Comparison of ENCODE assay signal across 8 cellular contexts in genomic region chr13:31043891-31044657, GRCh38.
DNase-seq lines count a peak whose midpoint lies in the region; TF ChIP-seq lines count a peak whose summit lies in the region.

No MANE protein-coding gene starts in this region.

- H3K9me3 ChIP-seq in SU-DHL-6 (ENCODE audit: insufficient read depth, low read length) = no peaks in the 10 kb centered on the region
- no peaks in the 10 kb centered on the region for H3K9me3 ChIP-seq in prostate gland
- H3K9me3 ChIP-seq in vagina = no peaks in the 10 kb centered on the region

- TF ChIP-seq CTCF in GM12872 (IDR thresholded peaks at IDR 0.05; ENCODE audit: insufficient read depth, low read depth, low read length) (peak; percentile 96), HFFc6 (IDR thresholded peaks at IDR 0.05) (peak; percentile 97), SU-DHL-6 (IDR thresholded peaks at IDR 0.05; ENCODE audit: insufficient read depth, low read length, poor library complexity, severe bottlenecking) (peak; percentile 81), prostate gland (IDR thresholded peaks at IDR 0.05) (peak; percentile 82 to 89 (median 88)), vagina (IDR thresholded peaks at IDR 0.05) (peak; percentile 76 to 90 (median 87))

- no peaks in the 10 kb centered on the region for H4K20me1 ChIP-seq in SU-DHL-6 (ENCODE audit: low read depth, low read length)

- H3K9me2 ChIP-seq in SU-DHL-6 (replicated peaks; ENCODE audit: insufficient read depth, low read length) = no peaks in the 10 kb centered on the region

- H3K4me1 Mint-ChIP-seq in HFFc6 (ENCODE audit: low read depth) = peaks cover 6% of the 10 kb centered on the region
- peaks cover 46% of the 10 kb centered on the region for H3K4me1 Mint-ChIP-seq in activated naive CD4-positive, alpha-beta T cell treated with anti-CD3 and anti-CD28 coated beads, Interleukin-2, amount 50 U/mL, for 24 hours

- no peak overlapping the region for H3K4me2 ChIP-seq in SU-DHL-6 (ENCODE audit: low read depth, low read length, poor library complexity, severe bottlenecking)

- H3K27me3 ChIP-seq in SU-DHL-6 (ENCODE audit: low read length) = no peaks in the 10 kb centered on the region
- no peaks in the 10 kb centered on the region for H3K27me3 ChIP-seq in prostate gland (replicated peaks; ENCODE audit: insufficient read depth)
- no peaks in the 10 kb centered on the region for H3K27me3 ChIP-seq in vagina

- H2AFZ ChIP-seq in SU-DHL-6 (ENCODE audit: low read depth, low read length, severe bottlenecking) = no peak overlapping the region

- H3K36me3 Mint-ChIP-seq in HFFc6 (ENCODE audit: low read depth) = no peaks in the 10 kb centered on the region
- no peaks in the 10 kb centered on the region for H3K36me3 Mint-ChIP-seq in activated naive CD4-positive, alpha-beta T cell treated with anti-CD3 and anti-CD28 coated beads, Interleukin-2, amount 50 U/mL, for 24 hours

- peak; percentile 66 for DNase-seq in HFFc6
- DNase-seq in NCI-H1048 (lab: John Stamatoyannopoulos, UW) = peak; percentile 13
- DNase-seq in head of caudate nucleus = peak; percentile 68 to 93 (median 85)
- DNase-seq in prostate gland (ENCODE audit: low spot score) = peak; percentile 74
- DNase-seq in vagina (ENCODE audit: extremely low spot score in 2 of 2) = no peak

- H3F3A ChIP-seq in SU-DHL-6 (ENCODE audit: insufficient read depth) = no peaks in the 10 kb centered on the region

- H3K4me1 ChIP-seq in prostate gland (replicated peaks) (no peaks in the 10 kb centered on the region), vagina (peaks cover 40% of the 10 kb centered on the region)

- H3K27me3 Mint-ChIP-seq in HFFc6 (ENCODE audit: insufficient read depth) = peaks cover 7% of the 10 kb centered on the region
- no peaks in the 10 kb centered on the region for H3K27me3 Mint-ChIP-seq in activated naive CD4-positive, alpha-beta T cell treated with anti-CD3 and anti-CD28 coated beads, Interleukin-2, amount 50 U/mL, for 24 hours

- no peak overlapping the region for H3K4me3 Mint-ChIP-seq in HFFc6
- peak overlapping the region; percentile 6 for H3K4me3 Mint-ChIP-seq in activated naive CD4-positive, alpha-beta T cell treated with anti-CD3 and anti-CD28 coated beads, Interleukin-2, amount 50 U/mL, for 24 hours

- no peak overlapping the region for H3K9ac ChIP-seq in SU-DHL-6 (ENCODE audit: low read length)

- H3K36me3 ChIP-seq in SU-DHL-6 (ENCODE audit: low read length) (no peaks in the 10 kb centered on the region), prostate gland (no peaks in the 10 kb centered on the region), vagina (no peaks in the 10 kb centered on the region)

- intact Hi-C loops in head of caudate nucleus (cut with DNase I) (loop anchor here (5.0 kb wide), 1 partner anchor 242 kb away; no protein-coding TSS in a partner anchor), prostate gland (cut with DNase I) (loop anchor here (10.0 kb wide), 3 partner anchors 369 to 909 kb away; no protein-coding TSS in a partner anchor), vagina (cut with DNase I) (loop anchor here (10.0 kb wide), 2 partner anchors 139 to 369 kb away; partner anchors contain the start of gene MEDAG)

- H3K4me3 ChIP-seq in SU-DHL-6 (ENCODE audit: insufficient read depth, low read length, poor library complexity, severe bottlenecking) (no peak overlapping the region), prostate gland (no peak overlapping the region), vagina (no peak overlapping the region)

- no peak overlapping the region for H3K27ac Mint-ChIP-seq in HFFc6
- H3K27ac Mint-ChIP-seq in activated naive CD4-positive, alpha-beta T cell treated with anti-CD3 and anti-CD28 coated beads, Interleukin-2, amount 50 U/mL, for 24 hours = peak overlapping the region; percentile 76

- H3K9me3 Mint-ChIP-seq in HFFc6 = no peaks in the 10 kb centered on the region
- no peaks in the 10 kb centered on the region for H3K9me3 Mint-ChIP-seq in activated naive CD4-positive, alpha-beta T cell treated with anti-CD3 and anti-CD28 coated beads, Interleukin-2, amount 50 U/mL, for 24 hours

- 38% methylated on average over 25 of the region's 25 CpGs for WGBS in prostate gland

- no peaks in the 10 kb centered on the region for H3K79me2 ChIP-seq in SU-DHL-6 (ENCODE audit: insufficient read depth, low read length)

- H3K27ac ChIP-seq in SU-DHL-6 (ENCODE audit: low read depth, low read length) (no peak overlapping the region), prostate gland (no peak overlapping the region), vagina (peak overlapping the region; percentile 77)

- no peak for TF ChIP-seq POLR2A in prostate gland (IDR thresholded peaks at IDR 0.05)
- no peak for TF ChIP-seq POLR2A in vagina (IDR thresholded peaks at IDR 0.05)

Comparison
In these comparisons a context has a peak if more than half of its experiments do, and no peak if none do; other contexts are left out.
1. DNase-seq: peak in HFFc6 (single experiment), NCI-H1048 (single experiment), head of caudate nucleus (42 of 42) and prostate gland (single experiment); none in vagina (0 of 2).
2. Peak in every context shown above with its lines, with median percentiles within 50 percentile points of each other: CTCF ChIP-seq.